In genomic region chr11:36035454-36035853, GRCh38 we compare ENCODE assay signal across 26 cellular contexts.
DNase-seq lines count a peak whose midpoint lies in the region; ATAC-seq, FAIRE-seq and TF ChIP-seq lines count a peak whose summit lies in the region.
"Had no signal": no experiment of that assay in that cellular context is flagged by ENCODE, and none has a peak within 500 bp of the region (broad histone marks: within the 10 kb centered on the region; RNA-seq: fewer than 3 reads in every experiment).

No MANE protein-coding gene starts in this region.

- H3K27me3 Mint-ChIP-seq in CD4-positive, alpha-beta memory T cell: peaks cover 1 to 10% of the 10 kb centered on the region in 2 donors
- H3K27me3 Mint-ChIP-seq: CD4-positive, CD25-positive, alpha-beta regulatory T cell had no signal

- H3K9ac ChIP-seq in SK-N-SH: no peak overlapping the region
- H3K9ac ChIP-seq in keratinocyte (ENCODE audit: control insufficient read depth, extremely low read depth, insufficient read depth, low read length): no peak overlapping the region
- H3K9ac ChIP-seq in smooth muscle cell (ENCODE audit: low read depth): no peak overlapping the region

- H3K27ac ChIP-seq in SK-N-SH (ENCODE audit: low read depth in 2 of 2, low read length in 1 of 2) (peak overlapping the region; percentile 9 to 70; a peak in 3 of 4 replicates), SJCRH30 (peak overlapping the region; percentile 88), keratinocyte (ENCODE audit: control insufficient read depth, insufficient read depth, low read length) (no peak overlapping the region), smooth muscle cell (ENCODE audit: low read depth) (peak overlapping the region; percentile 53)
- H3K27ac ChIP-seq in CD4-positive, alpha-beta memory T cell (ENCODE audit: low read depth, low read length): no peak overlapping the region
- H3K27ac ChIP-seq: 22Rv1, gastrocnemius medialis, HL-60, lower lobe of right lung had no signal

- H3K4me2 ChIP-seq in SK-N-SH (peak overlapping the region; percentile 20), keratinocyte (ENCODE audit: control insufficient read depth, extremely low read depth, insufficient read depth, low read depth, low read length) (peak overlapping the region; percentile 14), smooth muscle cell (peak overlapping the region; percentile 49)

- H4K20me1 ChIP-seq in SK-N-SH (ENCODE audit: insufficient read depth): no peaks in the 10 kb centered on the region
- no peaks in the 10 kb centered on the region for H4K20me1 ChIP-seq in keratinocyte (ENCODE audit: control insufficient read depth, extremely low read depth, insufficient read depth, low read length)
- H4K20me1 ChIP-seq in smooth muscle cell (ENCODE audit: low read depth): no peaks in the 10 kb centered on the region

- no peak overlapping the region for H3K27ac Mint-ChIP-seq in CD4-positive, alpha-beta memory T cell
- H3K27ac Mint-ChIP-seq: activated CD4-positive, alpha-beta T cell treated with anti-CD3 and anti-CD28 coated beads for 36 hours; activated CD8-positive, alpha-beta T cell treated with anti-CD3 and anti-CD28 coated beads, Interleukin-2, amount 10 ng/mL, durations not matched to agents 7 days and 5 days; activated T-helper 17 cell treated with anti-CD3 and anti-CD28 coated beads, Interleukin-2, amount 50 U/mL, for 72 hours; CD4-positive, CD25-positive, alpha-beta regulatory T cell; T-helper 2 cell treated with Interferon-gamma antibody and Interleukin-4, amounts not matched to agents 5 μg/mL and 100 μg/mL, for 36 hours had no signal

- TF ChIP-seq EP300 in SK-N-SH (IDR thresholded peaks at IDR 0.05; ENCODE audit: borderline replicate concordance in 1 of 2, low read depth in 1 of 2, low read length in 1 of 2): no peak

- H3K79me2 ChIP-seq in SK-N-SH (ENCODE audit: insufficient read depth) (peaks cover 27% of the 10 kb centered on the region; the same call in 1 of the 2 replicates), keratinocyte (ENCODE audit: control insufficient read depth, insufficient read depth, low read length) (peaks cover 14% of the 10 kb centered on the region), smooth muscle cell (ENCODE audit: low read depth) (no peaks in the 10 kb centered on the region)

- ATAC-seq in SK-N-SH treated with all-trans-retinoic acid at 6 μM for 48 hours: no peak
- ATAC-seq: activated CD4-positive, alpha-beta T cell treated with anti-CD3 and anti-CD28 coated beads for 36 hours; activated CD8-positive, alpha-beta T cell treated with anti-CD3 and anti-CD28 coated beads, Interleukin-2, amount 10 ng/mL, durations not matched to agents 7 days and 5 days; activated T-helper 17 cell treated with anti-CD3 and anti-CD28 coated beads, Interleukin-2, amount 50 U/mL, for 72 hours; gastrocnemius medialis had no signal

- TF ChIP-seq RAD21 in SK-N-SH (IDR thresholded peaks at IDR 0.05; ENCODE audit: low read length): no peak

- H3K9me3 Mint-ChIP-seq in CD4-positive, alpha-beta memory T cell: peaks cover 0 to 2% (median 0%) of the 10 kb centered on the region in 8 donors
- H3K9me3 Mint-ChIP-seq: activated T-helper 17 cell treated with anti-CD3 and anti-CD28 coated beads, Interleukin-2, amount 50 U/mL, for 72 hours; T-helper 2 cell treated with Interferon-gamma antibody and Interleukin-4, amounts not matched to agents 5 μg/mL and 100 μg/mL, for 36 hours had no signal

- H3K9me3 ChIP-seq in SK-N-SH: no peaks in the 10 kb centered on the region
- H3K9me3 ChIP-seq in SJCRH30 (replicated peaks): no peaks in the 10 kb centered on the region
- no peaks in the 10 kb centered on the region for H3K9me3 ChIP-seq in keratinocyte (ENCODE audit: control insufficient read depth, low read depth, low read length)
- H3K9me3 ChIP-seq in smooth muscle cell (replicated peaks; ENCODE audit: low read depth): no peaks in the 10 kb centered on the region
- H3K9me3 ChIP-seq in CD4-positive, alpha-beta memory T cell (ENCODE audit: control insufficient read depth in 1 of 2, low read length in 2 of 2): no peaks in the 10 kb centered on the region
- H3K9me3 ChIP-seq: gastrocnemius medialis, lower lobe of right lung had no signal

- no peak for TF ChIP-seq CTCF in SK-N-SH (IDR thresholded peaks at IDR 0.05)
- TF ChIP-seq CTCF in keratinocyte (optimal IDR thresholded peaks at IDR 0.05 in 1 of 3, IDR thresholded peaks at IDR 0.05 in 1 of 3, conservative IDR thresholded peaks at IDR 0.05 in 1 of 3; ENCODE audit: extremely low read depth in 1 of 3, insufficient read depth in 2 of 3, low read length in 3 of 3): no peak
- TF ChIP-seq CTCF in smooth muscle cell (IDR thresholded peaks at IDR 0.05; ENCODE audit: borderline replicate concordance, insufficient read depth, poor library complexity, severe bottlenecking): no peak

- dilution Hi-C loops in keratinocyte (cut with MboI; ENCODE audit: extremely low pct_ligation_motif_present, low sequenced_read_pairs): no loop called here

- H2AFZ ChIP-seq in SK-N-SH (ENCODE audit: low read depth) (no peak overlapping the region), keratinocyte (ENCODE audit: control insufficient read depth, low read length) (no peak overlapping the region), smooth muscle cell (ENCODE audit: low read depth) (no peak overlapping the region)

- H3K27me3 ChIP-seq in SK-N-SH (ENCODE audit: insufficient read depth) (no peaks in the 10 kb centered on the region), SJCRH30 (no peaks in the 10 kb centered on the region), keratinocyte (ENCODE audit: control insufficient read depth, extremely low read depth, insufficient read depth, low read length) (no peaks in the 10 kb centered on the region), smooth muscle cell (ENCODE audit: low read depth) (no peaks in the 10 kb centered on the region)
- H3K27me3 ChIP-seq in CD4-positive, alpha-beta memory T cell (ENCODE audit: insufficient read depth, low read length): no peaks in the 10 kb centered on the region
- H3K27me3 ChIP-seq: gastrocnemius medialis had no signal

- no peak for DNase-seq in SK-N-SH
- DNase-seq in SJCRH30: no peak
- no peak for DNase-seq in keratinocyte (ENCODE audit: low read depth, low spot score)
- DNase-seq in smooth muscle cell (lab: John Stamatoyannopoulos, UW; ENCODE audit: unreplicated experiment): no peak
- no peak for DNase-seq in activated T-cell treated with anti-CD3 and anti-CD28 coated beads, Interleukin-2, amount 50 U/mL, for 1 hour
- no peak for DNase-seq in MV-4-11 (lab: John Stamatoyannopoulos, UW)
- DNase-seq in CD4-positive, alpha-beta memory T cell: no peak
- DNase-seq: activated CD4-positive, alpha-beta T cell treated with anti-CD3 and anti-CD28 coated beads for 36 hours; activated CD8-positive, alpha-beta T cell treated with anti-CD3 and anti-CD28 coated beads, Interleukin-2, amount 10 ng/mL, durations not matched to agents 7 days and 5 days; activated naive CD4-positive, alpha-beta T cell treated with anti-CD3 and anti-CD28 coated beads, Interleukin-2, amount 50 U/mL, for 16 hours; CD4-positive, CD25-positive, alpha-beta regulatory T cell; gastrocnemius medialis; GOT3; NCI-H146; NCI-H82; nephron progenitor cell; stimulated activated naive CD4-positive, alpha-beta T cell had no signal

- 71% methylated on average over 1 of the region's 1 CpG for WGBS in SK-N-SH (ENCODE audit: low lambda C conversion rate)
- 96% methylated on average over 1 of the region's 1 CpG for WGBS in smooth muscle cell (ENCODE audit: low lambda C conversion rate)

- intact Hi-C loops in CD4-positive, alpha-beta memory T cell (cut with micrococcal nuclease): no loop called here

- H3K4me1 ChIP-seq in SK-N-SH (ENCODE audit: control insufficient read depth in 1 of 2, insufficient read depth in 2 of 2, low read depth in 1 of 2, low read length in 1 of 2): peaks cover 14 to 25% of the 10 kb centered on the region in 2 experiments
- peaks cover 52% of the 10 kb centered on the region for H3K4me1 ChIP-seq in SJCRH30
- H3K4me1 ChIP-seq in keratinocyte (ENCODE audit: control insufficient read depth, extremely low read depth, insufficient read depth, low read length): peaks cover 16% of the 10 kb centered on the region
- H3K4me1 ChIP-seq in smooth muscle cell (ENCODE audit: low read depth): no peaks in the 10 kb centered on the region
- no peaks in the 10 kb centered on the region for H3K4me1 ChIP-seq in CD4-positive, alpha-beta memory T cell (ENCODE audit: insufficient read depth, low read length)
- H3K4me1 ChIP-seq: lower lobe of right lung had no signal

- H3F3A ChIP-seq in SK-N-SH (replicated peaks; ENCODE audit: insufficient read depth) (peaks cover 4% of the 10 kb centered on the region), smooth muscle cell (ENCODE audit: low read depth) (peaks cover 3% of the 10 kb centered on the region)

- H3K4me3 ChIP-seq in SK-N-SH (ENCODE audit: low read depth in 2 of 2, low read length in 1 of 2) (no peak overlapping the region), SJCRH30 (no peak overlapping the region), keratinocyte (ENCODE audit: control insufficient read depth in 2 of 3, extremely low read depth in 1 of 3, insufficient read depth in 2 of 3, low read depth in 1 of 3, low read length in 3 of 3) (no peak overlapping the region), smooth muscle cell (no peak overlapping the region)
- H3K4me3 ChIP-seq in CD4-positive, alpha-beta memory T cell (ENCODE audit: low read length in 2 of 2): no peak overlapping the region
- H3K4me3 ChIP-seq: gastrocnemius medialis, lower lobe of right lung, skin epidermis had no signal

- H3K36me3 Mint-ChIP-seq in CD4-positive, alpha-beta memory T cell: no peaks in the 10 kb centered on the region
- H3K36me3 Mint-ChIP-seq: CD4-positive, CD25-positive, alpha-beta regulatory T cell had no signal

- POLR2A ChIA-PET in SK-N-SH (lab: Yijun Ruan, JAX): no interaction called here
- POLR2A ChIA-PET in CD4-positive, alpha-beta memory T cell (lab: Charles Lee; ENCODE audit: partially characterized antibody): no interaction called here

- no peak overlapping the region for H3K4me3 Mint-ChIP-seq in CD4-positive, alpha-beta memory T cell
- H3K4me3 Mint-ChIP-seq: activated CD4-positive, alpha-beta T cell treated with anti-CD3 and anti-CD28 coated beads for 36 hours; activated CD8-positive, alpha-beta T cell treated with anti-CD3 and anti-CD28 coated beads, Interleukin-2, amount 10 ng/mL, durations not matched to agents 7 days and 5 days; activated T-helper 17 cell treated with anti-CD3 and anti-CD28 coated beads, Interleukin-2, amount 50 U/mL, for 72 hours; CD4-positive, CD25-positive, alpha-beta regulatory T cell; nephron progenitor cell; T-helper 2 cell treated with Interferon-gamma antibody and Interleukin-4, amounts not matched to agents 5 μg/mL and 100 μg/mL, for 36 hours had no signal

- no peak for FAIRE-seq in keratinocyte (lab: Jason Lieb, UNC)
- FAIRE-seq: D721Med, GM18507 had no signal

- no peaks in the 10 kb centered on the region for H3K4me1 Mint-ChIP-seq in CD4-positive, alpha-beta memory T cell
- H3K4me1 Mint-ChIP-seq: activated CD4-positive, alpha-beta T cell treated with anti-CD3 and anti-CD28 coated beads for 36 hours; activated T-helper 17 cell treated with anti-CD3 and anti-CD28 coated beads, Interleukin-2, amount 50 U/mL, for 72 hours; CD4-positive, CD25-positive, alpha-beta regulatory T cell had no signal

- CTCF ChIA-PET in SK-N-SH (lab: Yijun Ruan, JAX): interaction anchor here (1.1 to 2.1 kb wide), 2 partner anchors 96 to 223 kb away, joined by 3 to 6 read pairs; no protein-coding TSS in a partner anchor
- CTCF ChIA-PET in CD4-positive, alpha-beta memory T cell (lab: Charles Lee; ENCODE audit: partially characterized antibody): no interaction called here

- H3K36me3 ChIP-seq in SK-N-SH (replicated peaks in 1 of 2; ENCODE audit: control insufficient read depth in 1 of 2, insufficient read depth in 2 of 2, low read length in 1 of 2): peaks cover 0 to 4% of the 10 kb centered on the region in 2 experiments
- peaks cover 17% of the 10 kb centered on the region for H3K36me3 ChIP-seq in SJCRH30
- peaks cover 0 to 4% of the 10 kb centered on the region in 2 experiments for H3K36me3 ChIP-seq in keratinocyte (ENCODE audit: control insufficient read depth in 2 of 2, extremely low read depth in 1 of 2, insufficient read depth in 2 of 2, low read length in 2 of 2)
- H3K36me3 ChIP-seq in smooth muscle cell (ENCODE audit: low read depth): no peaks in the 10 kb centered on the region
- H3K36me3 ChIP-seq in CD4-positive, alpha-beta memory T cell (ENCODE audit: insufficient read depth, low read length): no peaks in the 10 kb centered on the region
- H3K36me3 ChIP-seq: gastrocnemius medialis, lower lobe of right lung had no signal

- no peaks in the 10 kb centered on the region for H3K9me1 ChIP-seq in keratinocyte (ENCODE audit: control insufficient read depth, extremely low read depth, insufficient read depth, low read length)

- H3K9me2 ChIP-seq in SK-N-SH: no peaks in the 10 kb centered on the region

Comparison
In these comparisons a context has a peak if more than half of its experiments do, and no peak if none do; other contexts are left out.
1. H3K27ac ChIP-seq: peak in SK-N-SH (2 of 2), SJCRH30 (single experiment) and smooth muscle cell (single experiment); none in keratinocyte (single experiment) and CD4-positive, alpha-beta memory T cell (single experiment).
2. Peak in every context shown above with its lines, with median percentiles within 50 percentile points of each other: H3K4me2 ChIP-seq.